ENCODE assay signal across 7 cellular contexts in the genomic region with DNA sequence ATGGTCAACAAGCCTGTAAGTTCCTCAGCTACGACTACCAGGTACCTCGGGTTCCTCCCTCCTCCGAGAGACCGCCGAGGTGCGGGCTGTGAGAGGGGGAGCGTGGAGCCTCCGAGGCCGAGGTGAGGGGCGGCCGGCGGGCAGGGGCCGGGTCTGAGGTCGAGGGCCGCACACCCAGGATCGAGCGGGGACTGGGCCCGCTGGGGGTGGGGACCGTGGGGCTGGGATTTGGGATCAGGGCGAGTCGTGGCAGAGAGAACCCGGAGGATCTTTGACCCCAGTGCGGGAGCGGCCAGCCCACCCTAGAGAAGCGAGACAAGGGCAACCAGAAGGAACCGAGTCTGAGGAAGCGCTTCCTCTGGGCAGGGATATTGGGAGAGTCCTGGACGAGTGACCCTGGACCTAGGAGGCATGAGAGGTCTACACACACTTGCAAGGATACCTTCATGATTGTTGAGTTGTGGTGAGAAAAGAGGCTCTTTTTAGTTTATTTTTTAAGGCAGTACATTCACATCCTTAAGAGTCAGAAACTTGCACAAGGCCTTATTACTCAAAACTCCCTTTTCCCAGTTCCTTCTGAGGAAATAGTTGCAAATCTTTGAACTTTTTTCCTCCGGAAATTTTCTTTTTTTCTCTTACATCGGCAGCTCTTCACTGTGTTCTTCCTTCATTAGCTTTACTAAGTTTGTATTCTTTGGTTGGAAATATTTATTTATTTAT. TPM values are rescaled to one million over a fixed set of nuclear protein-coding genes. Genes with fewer than 3 reads are reported as not detected.
A peak's percentile ranks its signal among the peaks of the same experiment; 100 is the strongest.
DNase-seq lines count a peak whose midpoint lies in the region; ATAC-seq, FAIRE-seq and TF ChIP-seq lines count a peak whose summit lies in the region.

No MANE protein-coding gene starts in this region.

- TF ChIP-seq POLR2A in HCT116 (IDR thresholded peaks at IDR 0.05; ENCODE audit: borderline replicate concordance, extremely low read depth, insufficient read depth, insufficient read length) = no peak

- H3K9me3 Mint-ChIP-seq in activated CD8-positive, alpha-beta T cell treated with anti-CD3 and anti-CD28 coated beads for 36 hours = no peaks in the 10 kb centered on the region

- ATAC-seq in HCT116 = peak; percentile 8; the same call in 1 of the 2 replicates
- ATAC-seq in activated CD8-positive, alpha-beta T cell treated with anti-CD3 and anti-CD28 coated beads for 36 hours = no peak
- ATAC-seq in heart right ventricle = peak in 4 of 8 donors; percentile 2 to 23 (median 16)
- ATAC-seq in GM21723 (IDR thresholded peaks at IDR 0.05; ENCODE audit: unreplicated experiment) = no peak

- H3K4me1 ChIP-seq in HCT116 (ENCODE audit: control insufficient read depth in 1 of 2, insufficient read depth in 2 of 2, low read length in 2 of 2) (peaks cover 11 to 13% of the 10 kb centered on the region in 2 experiments; a peak in 3 of 4 replicates), heart right ventricle (peaks cover 0 to 33% (median 10%) of the 10 kb centered on the region in 9 donors)

- DNase-seq in HCT116 (ENCODE audit: low read depth, low spot score) (no peak), heart right ventricle (no peak), skeletal muscle cell (ENCODE audit: low read depth) (no peak), D721Med (ENCODE audit: insufficient read length, low spot score) (no peak), HUDEP-2 (lab: John Stamatoyannopoulos, UW; ENCODE audit: unreplicated experiment in 76 of 76) (no peak)
- no peak for DNase-seq in activated CD8-positive, alpha-beta T cell treated with anti-CD3 and anti-CD28 coated beads for 36 hours

- TF ChIP-seq CTCF in HCT116 (IDR thresholded peaks at IDR 0.05 in 2 of 3, conservative IDR thresholded peaks at IDR 0.05 in 1 of 3; ENCODE audit: borderline replicate concordance in 1 of 3, insufficient read depth in 1 of 3, low read depth in 2 of 3, low read length in 2 of 3) (no peak), heart right ventricle (IDR thresholded peaks at IDR 0.05) (no peak), D721Med (IDR thresholded peaks at IDR 0.05; ENCODE audit: insufficient read depth, missing control alignments) (no peak)
- TF ChIP-seq CTCF in activated CD8-positive, alpha-beta T cell treated with anti-CD3 and anti-CD28 coated beads for 36 hours (IDR thresholded peaks at IDR 0.05) = no peak

- peaks cover 6% of the 10 kb centered on the region for H3K79me2 ChIP-seq in HCT116 (ENCODE audit: insufficient read depth, low read length)

- H2AFZ ChIP-seq in HCT116 (ENCODE audit: low read depth, low read length, poor library complexity, severe bottlenecking) = no peak overlapping the region

- no peaks in the 10 kb centered on the region for H3K27me3 ChIP-seq in HCT116 (ENCODE audit: insufficient read depth, low read length)
- H3K27me3 ChIP-seq in heart right ventricle = no peaks in the 10 kb centered on the region

- H3K36me3 ChIP-seq in HCT116 (ENCODE audit: control insufficient read depth in 1 of 2, insufficient read depth in 2 of 2, low read length in 2 of 2) (no peaks in the 10 kb centered on the region), heart right ventricle (no peaks in the 10 kb centered on the region)

- no peaks in the 10 kb centered on the region for H3K9me2 ChIP-seq in HCT116 (ENCODE audit: insufficient read depth)

- H3K4me2 ChIP-seq in HCT116 (ENCODE audit: low read length) = peak overlapping the region; percentile 99

- H3K36me3 Mint-ChIP-seq in activated CD8-positive, alpha-beta T cell treated with anti-CD3 and anti-CD28 coated beads for 36 hours (ENCODE audit: low read depth) = peaks cover 8% of the 10 kb centered on the region

- H3K27me3 Mint-ChIP-seq in activated CD8-positive, alpha-beta T cell treated with anti-CD3 and anti-CD28 coated beads for 36 hours = no peaks in the 10 kb centered on the region

- POLR2A ChIA-PET in HCT116 (lab: Charles Lee) = interaction anchor here (1.1 to 1.9 kb wide), 3 partner anchors 16 to 58 kb away, joined by 3 to 6 read pairs (median 3); a partner anchor contains a TSS
- POLR2A ChIA-PET in activated CD8-positive, alpha-beta T cell treated with anti-CD3 and anti-CD28 coated beads for 36 hours (lab: Charles Lee) = interaction anchor here (1.0 to 2.4 kb wide), 12 partner anchors 10 to 43 kb away, joined by 3 to 10 read pairs (median 5); no protein-coding TSS in a partner anchor

- RAD21 ChIA-PET in HCT116 (lab: Charles Lee; ENCODE audit: low non-redundant PET in 1 of 2, low total read pairs in 2 of 2, uncharacterized antibody in 2 of 2, unreplicated experiment in 2 of 2) = no interaction called here

- H3K4me3 ChIP-seq in HCT116 (replicated peaks in 1 of 2; ENCODE audit: low read depth in 1 of 2, low read length in 2 of 2) (peak overlapping the region; percentile 87 to 95), heart right ventricle (peak overlapping the region; percentile 43 to 99 (median 82)), skeletal muscle cell (ENCODE audit: low read depth, low read length) (peak overlapping the region; percentile 73)

- H3K27ac Mint-ChIP-seq in activated CD8-positive, alpha-beta T cell treated with anti-CD3 and anti-CD28 coated beads for 36 hours = peak overlapping the region; percentile 81

- H3K9me3 ChIP-seq in HCT116 (ENCODE audit: control insufficient read depth in 1 of 2, insufficient read depth in 1 of 2, low read depth in 1 of 2, low read length in 2 of 2) (no peaks in the 10 kb centered on the region), heart right ventricle (no peaks in the 10 kb centered on the region)

- peak overlapping the region; percentile 100 for H3K9ac ChIP-seq in HCT116 (ENCODE audit: low read length)

- TSS peak; percentile 74 for BruUV-seq in HCT116 (replicated peaks; lab: Mats Ljungman, UMichigan)

- WGBS in heart right ventricle, 2 donors = 5 to 7% methylated on average over 25 to 30 of the region's 30 CpGs

- CTCF ChIA-PET in HCT116 (lab: Charles Lee) = no interaction called here
- CTCF ChIA-PET in activated CD8-positive, alpha-beta T cell treated with anti-CD3 and anti-CD28 coated beads for 36 hours (lab: Charles Lee) = interaction anchor here (1.4 kb wide), 1 partner anchor 17 kb away, joined by 5 read pairs; no protein-coding TSS in a partner anchor

- FAIRE-seq in D721Med (lab: Jason Lieb, UNC) = no peak

- H3K4me3 Mint-ChIP-seq in activated CD8-positive, alpha-beta T cell treated with anti-CD3 and anti-CD28 coated beads for 36 hours = peak overlapping the region; percentile 90

- H3K4me1 Mint-ChIP-seq in activated CD8-positive, alpha-beta T cell treated with anti-CD3 and anti-CD28 coated beads for 36 hours (ENCODE audit: low read depth) = peaks cover 11% of the 10 kb centered on the region

- intact Hi-C loops in HCT116 (cut with micrococcal nuclease) (loop anchor here (2.0 kb wide), 1 partner anchor 28 kb away; a partner anchor contains a TSS), heart right ventricle (cut with DNase I) (loop anchor here in 5 of 10 donors (2.0 to 5.0 kb wide), 4 partner anchors 16 to 40 kb away; a partner anchor contains a TSS)
- intact Hi-C loops in activated CD8-positive, alpha-beta T cell treated with anti-CD3 and anti-CD28 coated beads for 36 hours (cut with micrococcal nuclease) = no loop called here

- no peak for TF ChIP-seq RAD21 in HCT116 (IDR thresholded peaks at IDR 0.05; ENCODE audit: low read depth)

- H4K20me1 ChIP-seq in HCT116 (ENCODE audit: insufficient read depth) = no peaks in the 10 kb centered on the region

- H3K27ac ChIP-seq in HCT116 (ENCODE audit: low read depth, low read length) = peak overlapping the region; percentile 98
- peak overlapping the region; percentile 96 to 100 (median 100) for H3K27ac ChIP-seq in heart right ventricle

TF ChIP-seq in HCT116, 20 proteins besides CTCF, POLR2A, EP300 and RAD21:
- TF ChIP-seq, protein P1, sequence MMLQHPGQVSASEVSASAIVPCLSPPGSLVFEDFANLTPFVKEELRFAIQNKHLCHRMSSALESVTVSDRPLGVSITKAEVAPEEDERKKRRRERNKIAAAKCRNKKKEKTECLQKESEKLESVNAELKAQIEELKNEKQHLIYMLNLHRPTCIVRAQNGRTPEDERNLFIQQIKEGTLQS (IDR thresholded peaks at IDR 0.05) = no peak
- TF ChIP-seq CEBPB (IDR thresholded peaks at IDR 0.05; ENCODE audit: low read depth) = no peak
- no peak for TF ChIP-seq SRF (IDR thresholded peaks at IDR 0.05; ENCODE audit: low read depth)
- no peak for TF ChIP-seq ELF1 (IDR thresholded peaks at IDR 0.05; ENCODE audit: borderline replicate concordance, low read depth)

RNA-seq across cellular contexts. Expression of a gene that starts 0.4 kb away (rescaled TPM):
- total RNA-seq in HCT116 (2021; ENCODE audit: unreplicated experiment) = 4.0 TPM
- polyA plus RNA-seq in HCT116 (2012) = 2.7 and 3.4 TPM in 2 replicates
- 1 to 10 TPM; 1.4 to 1.9 TPM for total RNA-seq in activated CD8-positive, alpha-beta T cell treated with anti-CD3 and anti-CD28 coated beads for 36 hours
- total RNA-seq in heart right ventricle = 1 to 10 TPM; 1.6 to 4.2 (median 2.4) TPM
- polyA plus RNA-seq in heart right ventricle = 1 to 10 TPM; 3.3 to 4.3 TPM

RNA-seq across cellular contexts. Expression of a gene that starts 28.3 kb away (rescaled TPM):
- total RNA-seq in HCT116 (2021; ENCODE audit: unreplicated experiment) = 333 TPM
- 197 and 213 TPM in 2 replicates for polyA plus RNA-seq in HCT116 (2012)
- total RNA-seq in activated CD8-positive, alpha-beta T cell treated with anti-CD3 and anti-CD28 coated beads for 36 hours = 100 to 1,000 TPM; 442 to 445 TPM
- total RNA-seq in heart right ventricle = 100 to 1,000 TPM in 2 of 10 donors, 10 to 100 TPM in 8; 54.7 to 113 (median 75.2) TPM
- polyA plus RNA-seq in heart right ventricle = 10 to 100 TPM; 26.4 to 77.5 TPM
